ENCODE assay signal across 1 cellular context in genomic region chr1:156445789-156446263, GRCh38.
TF ChIP-seq lines count a peak whose summit lies in the region.

No MANE protein-coding gene starts in this region.

TF ChIP-seq in HepG2, 621 proteins besides CTCF, POLR2A, EP300 and RAD21 (continued from another document and continues in another):
- no peak for TF ChIP-seq ZNF296 (CRISPR knock-in tag; conservative IDR thresholded peaks at IDR 0.05)
- no peak for TF ChIP-seq TCF7 (IDR thresholded peaks at IDR 0.05; ENCODE audit: low read depth)
- peak; percentile 57; the same call in 1 of the 2 replicates for TF ChIP-seq ZNF124 (CRISPR knock-in tag; IDR thresholded peaks at IDR 0.05)
- TF ChIP-seq FOXC1 (CRISPR knock-in tag; IDR thresholded peaks at IDR 0.05; ENCODE audit: borderline replicate concordance), result no peak
- TF ChIP-seq HMG20B (CRISPR knock-in tag; conservative IDR thresholded peaks at IDR 0.05), result no peak
- no peak for TF ChIP-seq ZNF670 (CRISPR knock-in tag; IDR thresholded peaks at IDR 0.05; ENCODE audit: borderline replicate concordance)
- no peak for TF ChIP-seq ZNF768 (CRISPR knock-in tag; IDR thresholded peaks at IDR 0.05)
- no peak for TF ChIP-seq NFE2L2 (IDR thresholded peaks at IDR 0.05; ENCODE audit: low read length)
- TF ChIP-seq YEATS2 (CRISPR knock-in tag; IDR thresholded peaks at IDR 0.05; ENCODE audit: borderline replicate concordance), result peak; percentile 36; the same call in 1 of the 2 replicates
- TF ChIP-seq ZNF484 (CRISPR knock-in tag; IDR thresholded peaks at IDR 0.05; ENCODE audit: borderline replicate concordance, low read depth), result no peak
- no peak for TF ChIP-seq BORCS8-MEF2B (CRISPR knock-in tag; IDR thresholded peaks at IDR 0.05)
- peak; percentile 36; the same call in 1 of the 2 replicates for TF ChIP-seq UBTF (CRISPR knock-in tag; IDR thresholded peaks at IDR 0.05)
- TF ChIP-seq, protein P1, sequence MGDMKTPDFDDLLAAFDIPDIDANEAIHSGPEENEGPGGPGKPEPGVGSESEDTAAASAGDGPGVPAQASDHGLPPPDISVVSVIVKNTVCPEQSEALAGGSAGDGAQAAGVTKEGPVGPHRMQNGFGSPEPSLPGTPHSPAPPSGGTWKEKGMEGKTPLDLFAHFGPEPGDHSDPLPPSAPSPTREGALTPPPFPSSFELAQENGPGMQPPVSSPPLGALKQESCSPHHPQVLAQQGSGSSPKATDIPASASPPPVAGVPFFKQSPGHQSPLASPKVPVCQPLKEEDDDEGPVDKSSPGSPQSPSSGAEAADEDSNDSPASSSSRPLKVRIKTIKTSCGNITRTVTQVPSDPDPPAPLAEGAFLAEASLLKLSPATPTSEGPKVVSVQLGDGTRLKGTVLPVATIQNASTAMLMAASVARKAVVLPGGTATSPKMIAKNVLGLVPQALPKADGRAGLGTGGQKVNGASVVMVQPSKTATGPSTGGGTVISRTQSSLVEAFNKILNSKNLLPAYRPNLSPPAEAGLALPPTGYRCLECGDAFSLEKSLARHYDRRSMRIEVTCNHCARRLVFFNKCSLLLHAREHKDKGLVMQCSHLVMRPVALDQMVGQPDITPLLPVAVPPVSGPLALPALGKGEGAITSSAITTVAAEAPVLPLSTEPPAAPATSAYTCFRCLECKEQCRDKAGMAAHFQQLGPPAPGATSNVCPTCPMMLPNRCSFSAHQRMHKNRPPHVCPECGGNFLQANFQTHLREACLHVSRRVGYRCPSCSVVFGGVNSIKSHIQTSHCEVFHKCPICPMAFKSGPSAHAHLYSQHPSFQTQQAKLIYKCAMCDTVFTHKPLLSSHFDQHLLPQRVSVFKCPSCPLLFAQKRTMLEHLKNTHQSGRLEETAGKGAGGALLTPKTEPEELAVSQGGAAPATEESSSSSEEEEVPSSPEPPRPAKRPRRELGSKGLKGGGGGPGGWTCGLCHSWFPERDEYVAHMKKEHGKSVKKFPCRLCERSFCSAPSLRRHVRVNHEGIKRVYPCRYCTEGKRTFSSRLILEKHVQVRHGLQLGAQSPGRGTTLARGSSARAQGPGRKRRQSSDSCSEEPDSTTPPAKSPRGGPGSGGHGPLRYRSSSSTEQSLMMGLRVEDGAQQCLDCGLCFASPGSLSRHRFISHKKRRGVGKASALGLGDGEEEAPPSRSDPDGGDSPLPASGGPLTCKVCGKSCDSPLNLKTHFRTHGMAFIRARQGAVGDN (CRISPR knock-in tag; IDR thresholded peaks at IDR 0.05), result peak; percentile 51
- 0 out of 2 replicates have a peak, but pooled peaks have one; percentile 12 for TF ChIP-seq RXRB (CRISPR knock-in tag; IDR thresholded peaks at IDR 0.05; ENCODE audit: borderline replicate concordance)
- no peak for TF ChIP-seq GABPA (IDR thresholded peaks at IDR 0.05; ENCODE audit: low read depth, low read length)
- peak; percentile 33 for TF ChIP-seq GABPA (CRISPR knock-in tag; IDR thresholded peaks at IDR 0.05; ENCODE audit: low read depth)
- no peak for TF ChIP-seq FOXA3 (CRISPR knock-in tag; IDR thresholded peaks at IDR 0.05)
- TF ChIP-seq PHB2 (IDR thresholded peaks at IDR 0.05; ENCODE audit: partially characterized antibody), result no peak
- TF ChIP-seq CBX5 (CRISPR knock-in tag; IDR thresholded peaks at IDR 0.05; ENCODE audit: borderline replicate concordance), result peak; percentile 72; the same call in 1 of the 2 replicates
- no peak for TF ChIP-seq KDM6A (CRISPR knock-in tag; IDR thresholded peaks at IDR 0.05; ENCODE audit: low read depth)
- TF ChIP-seq ZNF501 (CRISPR knock-in tag; IDR thresholded peaks at IDR 0.05), result 0 out of 2 replicates have a peak, but pooled peaks have one; percentile 25
- no peak for TF ChIP-seq ZBTB34 (CRISPR knock-in tag; IDR thresholded peaks at IDR 0.05)
- TF ChIP-seq, protein P2, sequence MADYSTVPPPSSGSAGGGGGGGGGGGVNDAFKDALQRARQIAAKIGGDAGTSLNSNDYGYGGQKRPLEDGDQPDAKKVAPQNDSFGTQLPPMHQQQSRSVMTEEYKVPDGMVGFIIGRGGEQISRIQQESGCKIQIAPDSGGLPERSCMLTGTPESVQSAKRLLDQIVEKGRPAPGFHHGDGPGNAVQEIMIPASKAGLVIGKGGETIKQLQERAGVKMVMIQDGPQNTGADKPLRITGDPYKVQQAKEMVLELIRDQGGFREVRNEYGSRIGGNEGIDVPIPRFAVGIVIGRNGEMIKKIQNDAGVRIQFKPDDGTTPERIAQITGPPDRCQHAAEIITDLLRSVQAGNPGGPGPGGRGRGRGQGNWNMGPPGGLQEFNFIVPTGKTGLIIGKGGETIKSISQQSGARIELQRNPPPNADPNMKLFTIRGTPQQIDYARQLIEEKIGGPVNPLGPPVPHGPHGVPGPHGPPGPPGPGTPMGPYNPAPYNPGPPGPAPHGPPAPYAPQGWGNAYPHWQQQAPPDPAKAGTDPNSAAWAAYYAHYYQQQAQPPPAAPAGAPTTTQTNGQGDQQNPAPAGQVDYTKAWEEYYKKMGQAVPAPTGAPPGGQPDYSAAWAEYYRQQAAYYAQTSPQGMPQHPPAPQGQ (CRISPR knock-in tag; IDR thresholded peaks at IDR 0.05; ENCODE audit: borderline replicate concordance), result no peak
- TF ChIP-seq IRF2 (CRISPR knock-in tag; IDR thresholded peaks at IDR 0.05), result peak; percentile 70; the same call in 1 of the 2 replicates
- TF ChIP-seq KLF11 (CRISPR knock-in tag; IDR thresholded peaks at IDR 0.05), result 0 out of 2 replicates have a peak, but pooled peaks have one; percentile 29
- TF ChIP-seq ZNF580 (CRISPR knock-in tag; IDR thresholded peaks at IDR 0.05; ENCODE audit: borderline replicate concordance, low read depth), result peak; percentile 60; the same call in 1 of the 2 replicates
- no peak for TF ChIP-seq NFE2L1 (CRISPR knock-in tag; IDR thresholded peaks at IDR 0.05; ENCODE audit: borderline replicate concordance)
- no peak for TF ChIP-seq ZNF660 (CRISPR knock-in tag; IDR thresholded peaks at IDR 0.05; ENCODE audit: borderline replicate concordance, low read depth)
- TF ChIP-seq HES4 (CRISPR knock-in tag; IDR thresholded peaks at IDR 0.05; ENCODE audit: borderline replicate concordance), result no peak
- no peak for TF ChIP-seq AHDC1 (CRISPR knock-in tag; IDR thresholded peaks at IDR 0.05; ENCODE audit: borderline replicate concordance)
- no peak for TF ChIP-seq ZNF275 (CRISPR knock-in tag; IDR thresholded peaks at IDR 0.05; ENCODE audit: borderline replicate concordance)
- peak; percentile 70; the same call in 1 of the 2 replicates for TF ChIP-seq SALL1 (CRISPR knock-in tag; IDR thresholded peaks at IDR 0.05)
- TF ChIP-seq CENPT (CRISPR knock-in tag; IDR thresholded peaks at IDR 0.05; ENCODE audit: low read depth), result no peak
- 0 out of 2 replicates have a peak, but pooled peaks have one; percentile 45 for TF ChIP-seq ZNF574 (CRISPR knock-in tag; IDR thresholded peaks at IDR 0.05)
- no peak for TF ChIP-seq DNMT1 (CRISPR knock-in tag; IDR thresholded peaks at IDR 0.05)
- no peak for TF ChIP-seq FLYWCH1 (CRISPR knock-in tag; IDR thresholded peaks at IDR 0.05)
- no peak for TF ChIP-seq ZNF781 (CRISPR knock-in tag; IDR thresholded peaks at IDR 0.05; ENCODE audit: borderline replicate concordance, not compliant biosample characterization)
- TF ChIP-seq SMC3 (IDR thresholded peaks at IDR 0.05; ENCODE audit: low read length), result peak; percentile 96
- no peak for TF ChIP-seq ZNF556 (CRISPR knock-in tag; IDR thresholded peaks at IDR 0.05; ENCODE audit: borderline replicate concordance)
- peak; percentile 58; the same call in 1 of the 2 replicates for TF ChIP-seq SSRP1 (CRISPR knock-in tag; IDR thresholded peaks at IDR 0.05)
- 0 out of 2 replicates have a peak, but pooled peaks have one; percentile 22 for TF ChIP-seq GATAD2A (CRISPR knock-in tag; IDR thresholded peaks at IDR 0.05)
- TF ChIP-seq NR2F1 (CRISPR knock-in tag; IDR thresholded peaks at IDR 0.05), result no peak
- TF ChIP-seq SNAPC2 (CRISPR knock-in tag; IDR thresholded peaks at IDR 0.05), result no peak
